In the genomic region with DNA sequence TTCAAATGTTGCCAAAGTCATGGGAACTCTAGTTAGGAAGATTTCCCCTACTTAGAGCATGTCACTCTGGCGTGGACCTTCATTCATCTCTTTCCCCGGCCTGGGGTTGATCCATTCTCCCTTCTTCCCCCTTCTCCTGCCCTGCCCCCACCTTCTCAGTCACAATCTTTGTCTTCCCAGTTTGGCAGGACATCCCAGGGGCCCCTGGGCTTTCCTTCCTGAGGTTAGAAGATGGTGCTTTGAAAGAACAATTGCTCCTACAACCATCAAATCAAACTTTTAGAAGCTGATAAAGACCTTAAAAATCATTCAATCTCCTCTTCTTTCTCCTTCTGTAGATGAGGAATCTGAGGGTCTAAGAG, we compare ENCODE assay signal across 11 cellular contexts.
A peak's percentile ranks its signal among the peaks of the same experiment; 100 is the strongest.
DNase-seq lines count a peak whose midpoint lies in the region; ATAC-seq and TF ChIP-seq lines count a peak whose summit lies in the region.
"Had no signal": no experiment of that assay in that cellular context is flagged by ENCODE, and none has a peak within 500 bp of the region (broad histone marks: within the 10 kb centered on the region; RNA-seq: fewer than 3 reads in every experiment).

No MANE protein-coding gene starts in this region.

- H3K36me3 Mint-ChIP-seq in activated naive CD8-positive, alpha-beta T cell treated with anti-CD3 and anti-CD28 coated beads, Interleukin-2, amount 10 ng/mL, durations not matched to agents 7 days and 5 days = peaks cover 6% of the 10 kb centered on the region
- H3K36me3 Mint-ChIP-seq in activated naive CD8-positive, alpha-beta T cell treated with anti-CD3 and anti-CD28 coated beads for 36 hours = peaks cover 21% of the 10 kb centered on the region
- H3K36me3 Mint-ChIP-seq in natural killer cell treated with Interleukin-12 subunit alpha and Interleukin-12 subunit beta and Interleukin-15 and Interleukin-18, amount 100 ng/mL, for 72 hours = peaks cover 9% of the 10 kb centered on the region

- H3K9me3 ChIP-seq in breast epithelium = no peaks in the 10 kb centered on the region
- H3K9me3 ChIP-seq in vagina = no peaks in the 10 kb centered on the region
- H3K9me3 ChIP-seq: neutrophil had no signal

- intact Hi-C loops in breast epithelium (cut with DNase I; ENCODE audit: low total_unique reads) = no loop called here
- intact Hi-C loops in vagina (cut with DNase I) = no loop called here

- H3K9me3 Mint-ChIP-seq in activated naive CD8-positive, alpha-beta T cell treated with anti-CD3 and anti-CD28 coated beads, Interleukin-2, amount 10 ng/mL, durations not matched to agents 7 days and 5 days = no peaks in the 10 kb centered on the region
- H3K9me3 Mint-ChIP-seq in activated naive CD8-positive, alpha-beta T cell treated with anti-CD3 and anti-CD28 coated beads for 36 hours = no peaks in the 10 kb centered on the region
- H3K9me3 Mint-ChIP-seq in natural killer cell treated with Interleukin-12 subunit alpha and Interleukin-12 subunit beta and Interleukin-15 and Interleukin-18, amount 100 ng/mL, for 72 hours = no peaks in the 10 kb centered on the region
- H3K9me3 Mint-ChIP-seq: CD8-positive, alpha-beta T cell had no signal

- POLR2A ChIA-PET in activated naive CD8-positive, alpha-beta T cell treated with anti-CD3 and anti-CD28 coated beads, Interleukin-2, amount 10 ng/mL, durations not matched to agents 7 days and 5 days (lab: Charles Lee) = interaction anchor here (1.1 kb wide), 1 partner anchor 39 kb away, joined by 3 read pairs; no protein-coding TSS in a partner anchor
- POLR2A ChIA-PET in HEK293T (lab: Yijun Ruan, JAX) = interaction anchor here (0.8 to 1.1 kb wide), 2 partner anchors 40 to 42 kb away, joined by 3 to 4 read pairs; no protein-coding TSS in a partner anchor

- CTCF ChIA-PET in HEK293T (lab: Yijun Ruan, JAX) = interaction anchor here (0.9 kb wide), 2 partner anchors 31 to 100 kb away, joined by 4 read pairs; no protein-coding TSS in a partner anchor

- ATAC-seq in activated naive CD8-positive, alpha-beta T cell treated with anti-CD3 and anti-CD28 coated beads, Interleukin-2, amount 10 ng/mL, durations not matched to agents 7 days and 5 days (ENCODE audit: low read depth) = no peak
- no peak for ATAC-seq in natural killer cell treated with Interleukin-12 subunit alpha and Interleukin-12 subunit beta and Interleukin-15 and Interleukin-18, amount 100 ng/mL, for 72 hours
- ATAC-seq in GM18520 (IDR thresholded peaks at IDR 0.05; ENCODE audit: unreplicated experiment) (no peak), HG03432 (IDR thresholded peaks at IDR 0.05; ENCODE audit: unreplicated experiment) (no peak)
- ATAC-seq: CD8-positive, alpha-beta T cell had no signal

- H3K27me3 Mint-ChIP-seq in activated naive CD8-positive, alpha-beta T cell treated with anti-CD3 and anti-CD28 coated beads, Interleukin-2, amount 10 ng/mL, durations not matched to agents 7 days and 5 days = peaks cover 3% of the 10 kb centered on the region
- H3K27me3 Mint-ChIP-seq in activated naive CD8-positive, alpha-beta T cell treated with anti-CD3 and anti-CD28 coated beads for 36 hours = no peaks in the 10 kb centered on the region
- H3K27me3 Mint-ChIP-seq in natural killer cell treated with Interleukin-12 subunit alpha and Interleukin-12 subunit beta and Interleukin-15 and Interleukin-18, amount 100 ng/mL, for 72 hours = no peaks in the 10 kb centered on the region

- H3K4me1 ChIP-seq in breast epithelium (peaks cover 14 to 31% of the 10 kb centered on the region in 2 donors), vagina (peaks cover 46% of the 10 kb centered on the region)

- TF ChIP-seq CTCF in breast epithelium (IDR thresholded peaks at IDR 0.05) (no peak), vagina (IDR thresholded peaks at IDR 0.05) (no peak)

- H3K27ac ChIP-seq in breast epithelium (peak overlapping the region; percentile 76 to 84), vagina (peak overlapping the region; percentile 60)
- H3K27ac ChIP-seq: neutrophil had no signal

- TF ChIP-seq POLR2A in breast epithelium (IDR thresholded peaks at IDR 0.05) (no peak), vagina (IDR thresholded peaks at IDR 0.05) (no peak)

- H3K4me3 ChIP-seq in breast epithelium (no peak overlapping the region), vagina (no peak overlapping the region)

- H3K27ac Mint-ChIP-seq in activated naive CD8-positive, alpha-beta T cell treated with anti-CD3 and anti-CD28 coated beads, Interleukin-2, amount 10 ng/mL, durations not matched to agents 7 days and 5 days = no peak overlapping the region
- H3K27ac Mint-ChIP-seq in activated naive CD8-positive, alpha-beta T cell treated with anti-CD3 and anti-CD28 coated beads for 36 hours = no peak overlapping the region
- peak overlapping the region; percentile 48 to 59 for H3K27ac Mint-ChIP-seq in natural killer cell treated with Interleukin-12 subunit alpha and Interleukin-12 subunit beta and Interleukin-15 and Interleukin-18, amount 100 ng/mL, for 72 hours

- H3K4me3 Mint-ChIP-seq in activated naive CD8-positive, alpha-beta T cell treated with anti-CD3 and anti-CD28 coated beads, Interleukin-2, amount 10 ng/mL, durations not matched to agents 7 days and 5 days = peak overlapping the region; percentile 41
- H3K4me3 Mint-ChIP-seq in activated naive CD8-positive, alpha-beta T cell treated with anti-CD3 and anti-CD28 coated beads for 36 hours = no peak overlapping the region
- H3K4me3 Mint-ChIP-seq in natural killer cell treated with Interleukin-12 subunit alpha and Interleukin-12 subunit beta and Interleukin-15 and Interleukin-18, amount 100 ng/mL, for 72 hours = no peak overlapping the region

- no peaks in the 10 kb centered on the region for H3K36me3 ChIP-seq in breast epithelium
- H3K36me3 ChIP-seq in vagina = no peaks in the 10 kb centered on the region

- H3K27me3 ChIP-seq in breast epithelium = no peaks in the 10 kb centered on the region
- H3K27me3 ChIP-seq in vagina = no peaks in the 10 kb centered on the region
- H3K27me3 ChIP-seq: neutrophil had no signal

- no peak for DNase-seq in activated naive CD8-positive, alpha-beta T cell treated with anti-CD3 and anti-CD28 coated beads, Interleukin-2, amount 10 ng/mL, durations not matched to agents 7 days and 5 days
- no peak for DNase-seq in activated naive CD8-positive, alpha-beta T cell treated with anti-CD3 and anti-CD28 coated beads for 36 hours
- DNase-seq in breast epithelium (ENCODE audit: low spot score in 2 of 2) = no peak
- DNase-seq in natural killer cell treated with Interleukin-12 subunit alpha and Interleukin-12 subunit beta and Interleukin-15 and Interleukin-18, amount 100 ng/mL, for 72 hours (ENCODE audit: low spot score) = no peak
- DNase-seq in vagina (ENCODE audit: extremely low spot score in 2 of 2) = no peak
- no peak for DNase-seq in HEK293T (ENCODE audit: extremely low spot score)
- DNase-seq: CD8-positive, alpha-beta T cell; cortex of kidney had no signal

- peaks cover 23% of the 10 kb centered on the region for H3K4me1 Mint-ChIP-seq in activated naive CD8-positive, alpha-beta T cell treated with anti-CD3 and anti-CD28 coated beads, Interleukin-2, amount 10 ng/mL, durations not matched to agents 7 days and 5 days
- peaks cover 28% of the 10 kb centered on the region for H3K4me1 Mint-ChIP-seq in activated naive CD8-positive, alpha-beta T cell treated with anti-CD3 and anti-CD28 coated beads for 36 hours
- peaks cover 31 to 38% of the 10 kb centered on the region in 2 donors for H3K4me1 Mint-ChIP-seq in natural killer cell treated with Interleukin-12 subunit alpha and Interleukin-12 subunit beta and Interleukin-15 and Interleukin-18, amount 100 ng/mL, for 72 hours (ENCODE audit: low read depth in 2 of 2)

TF ChIP-seq in HEK293T, 16 proteins besides CTCF, POLR2A, EP300 and RAD21:
- TF ChIP-seq TARDBP (IDR thresholded peaks at IDR 0.05) = no peak
- no peak for TF ChIP-seq SUZ12 (IDR thresholded peaks at IDR 0.05)
- TF ChIP-seq ELF4 (IDR thresholded peaks at IDR 0.05) = no peak
- TF ChIP-seq L3MBTL2 (conservative IDR thresholded peaks at IDR 0.05) = no peak
- TF ChIP-seq ZNF384 (IDR thresholded peaks at IDR 0.05) = no peak
- TF ChIP-seq PKNOX1 (IDR thresholded peaks at IDR 0.05) = no peak
- no peak for TF ChIP-seq LEF1 (IDR thresholded peaks at IDR 0.05; ENCODE audit: borderline replicate concordance)
- TF ChIP-seq SP1 (IDR thresholded peaks at IDR 0.05) = no peak
- TF ChIP-seq ARNT (IDR thresholded peaks at IDR 0.05) = no peak
- no peak for TF ChIP-seq CTBP1 (IDR thresholded peaks at IDR 0.05; ENCODE audit: borderline replicate concordance)
- no peak for TF ChIP-seq FOXA1 (IDR thresholded peaks at IDR 0.05)
- no peak for TF ChIP-seq BHLHE40 (IDR thresholded peaks at IDR 0.05; ENCODE audit: borderline replicate concordance)
- no peak for TF ChIP-seq NFRKB (IDR thresholded peaks at IDR 0.05)
- TF ChIP-seq HDGF (IDR thresholded peaks at IDR 0.05; ENCODE audit: borderline replicate concordance) = no peak
- no peak for TF ChIP-seq FOXM1 (IDR thresholded peaks at IDR 0.05; ENCODE audit: borderline replicate concordance)
- TF ChIP-seq FOXK2 (IDR thresholded peaks at IDR 0.05) = no peak
TF ChIP-seq in HEK293T: peak in this region for 0.

Comparison
In these comparisons a context has a peak if more than half of its experiments do, and no peak if none do; other contexts are left out.
1. H3K27ac Mint-ChIP-seq: peak in natural killer cell treated with Interleukin-12 subunit alpha and Interleukin-12 subunit beta and Interleukin-15 and Interleukin-18, amount 100 ng/mL, for 72 hours (2 of 2); none in activated naive CD8-positive, alpha-beta T cell treated with anti-CD3 and anti-CD28 coated beads, Interleukin-2, amount 10 ng/mL, durations not matched to agents 7 days and 5 days (single experiment) and activated naive CD8-positive, alpha-beta T cell treated with anti-CD3 and anti-CD28 coated beads for 36 hours (single experiment).